In the genomic region with DNA sequence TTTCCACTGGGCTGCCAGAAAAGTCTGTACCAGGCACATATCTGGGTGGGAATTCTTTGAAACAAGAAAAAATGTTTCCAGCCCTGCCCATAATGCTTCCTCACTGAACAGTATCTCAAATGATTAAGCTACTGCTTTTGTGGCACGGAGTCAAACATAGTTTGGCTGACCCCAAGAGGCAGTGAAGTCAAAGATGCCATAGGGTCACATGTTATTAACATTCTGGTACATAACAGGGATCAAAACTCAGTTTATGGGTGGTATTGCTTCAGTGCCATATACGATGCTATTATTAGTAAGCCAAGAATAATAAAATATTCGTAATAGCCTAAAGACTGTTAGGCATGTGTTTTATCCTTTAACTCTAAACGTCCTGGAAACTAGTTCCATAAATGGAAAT, we compare ENCODE assay signal across 12 cellular contexts.
DNase-seq lines count a peak whose midpoint lies in the region; TF ChIP-seq lines count a peak whose summit lies in the region.
"Had no signal": no experiment of that assay in that cellular context is flagged by ENCODE, and none has a peak within 500 bp of the region (broad histone marks: within the 10 kb centered on the region; RNA-seq: fewer than 3 reads in every experiment).

No MANE protein-coding gene starts in this region.

- H3K9me3 ChIP-seq in PC-9 (ENCODE audit: insufficient read depth, low read depth): no peaks in the 10 kb centered on the region; the same call in 1 of the 2 replicates
- no peaks in the 10 kb centered on the region for H3K9me3 ChIP-seq in muscle layer of colon (ENCODE audit: low read length)
- H3K9me3 ChIP-seq in MM.1S (replicated peaks; ENCODE audit: insufficient read depth, low read length): no peaks in the 10 kb centered on the region

- TF ChIP-seq CTCF in PC-9 (conservative IDR thresholded peaks at IDR 0.05) (no peak), epithelial cell of proximal tubule (conservative IDR thresholded peaks at IDR 0.05; ENCODE audit: low read depth, low read length) (no peak), MM.1S (IDR thresholded peaks at IDR 0.05; ENCODE audit: low read length) (no peak), GM13977 (IDR thresholded peaks at IDR 0.05; ENCODE audit: extremely low read depth, insufficient read depth, missing control alignments) (no peak)

- peak; percentile 87 for DNase-seq in A172 (ENCODE audit: low spot score)
- peak in 1 of 2 experiments; percentile 25 for DNase-seq in PC-9
- DNase-seq in epithelial cell of proximal tubule (ENCODE audit: low read depth): peak; percentile 52
- no peak for DNase-seq in MM.1S
- no peak for DNase-seq in NCI-H1417 treated with DMSO at 0.1 percent for 48 hours (lab: John Stamatoyannopoulos, UW)
- no peak for DNase-seq in mesenteric fat pad (ENCODE audit: low spot score)
- DNase-seq in GM13977 (ENCODE audit: low spot score): no peak
- DNase-seq: 8988T; activated CD4-positive, CD25-positive, alpha-beta regulatory T cell; NCI-H526 treated with DMSO at 0.1 percent for 48 hours; stimulated activated CD4-positive, alpha-beta T cell treated with anti-CD3 and anti-CD28 coated beads, Interleukin-4, amount 100 ng/mL, for 4 hours had no signal

- peak overlapping the region; percentile 2; the same call in 1 of the 2 replicates for H3K4me2 ChIP-seq in PC-9
- no peak overlapping the region for H3K4me2 ChIP-seq in MM.1S (ENCODE audit: low read depth, low read length)

- H3K4me1 ChIP-seq in PC-9 (replicated peaks; ENCODE audit: insufficient read depth) (peaks cover 75% of the 10 kb centered on the region), muscle layer of colon (ENCODE audit: insufficient read depth, low read length) (peaks cover 59% of the 10 kb centered on the region), MM.1S (ENCODE audit: low read length) (no peaks in the 10 kb centered on the region; the same call in 1 of the 2 replicates)

- H3K36me3 ChIP-seq in PC-9 (ENCODE audit: low read depth) (peaks cover 36% of the 10 kb centered on the region), muscle layer of colon (ENCODE audit: insufficient read depth, low read length) (no peaks in the 10 kb centered on the region), MM.1S (replicated peaks; ENCODE audit: insufficient read depth, low read length) (no peaks in the 10 kb centered on the region)

- intact Hi-C loops in PC-9 (cut with micrococcal nuclease; ENCODE audit: unreplicated experiment): no loop called here

- in situ Hi-C loops in GM13977 (cut with MboI; ENCODE audit: low pct_unique_long_range_greater_than_20kb, low sequenced_read_pairs, unreplicated experiment): no loop called here

- H3K9ac ChIP-seq in muscle layer of colon (ENCODE audit: low read length) (no peak overlapping the region), MM.1S (ENCODE audit: low read length) (no peak overlapping the region)

- CTCF ChIA-PET in PC-9 (lab: Charles Lee): interaction anchor here (0.5 to 1.1 kb wide), 2 partner anchors 26 to 133 kb away, joined by 3 to 4 read pairs; no protein-coding TSS in a partner anchor

- H4K20me1 ChIP-seq in PC-9 (ENCODE audit: insufficient read depth): no peaks in the 10 kb centered on the region
- no peaks in the 10 kb centered on the region for H4K20me1 ChIP-seq in MM.1S (ENCODE audit: insufficient read depth, low read length)

- H3K27me3 ChIP-seq in PC-9 (ENCODE audit: insufficient read depth, low read depth) (no peaks in the 10 kb centered on the region), muscle layer of colon (ENCODE audit: control insufficient read depth in 1 of 2, insufficient read depth in 2 of 2, low read length in 2 of 2) (no peaks in the 10 kb centered on the region), MM.1S (replicated peaks; ENCODE audit: insufficient read depth, low read length) (no peaks in the 10 kb centered on the region)

- peaks cover 26% of the 10 kb centered on the region for H3K79me2 ChIP-seq in PC-9 (ENCODE audit: low read depth)
- H3K79me2 ChIP-seq in MM.1S (ENCODE audit: low read length): no peaks in the 10 kb centered on the region

- H3F3A ChIP-seq in PC-9 (ENCODE audit: insufficient read depth, low read depth) (peaks cover 20% of the 10 kb centered on the region), MM.1S (ENCODE audit: insufficient read depth, low read length) (no peaks in the 10 kb centered on the region)

- BruUV-seq in PC-9 (replicated peaks; lab: Mats Ljungman, UMichigan): no TSS peak

- H3K27ac ChIP-seq in PC-9: peak overlapping the region; percentile 42; the same call in 1 of the 2 replicates
- peak overlapping the region; percentile 70 for H3K27ac ChIP-seq in muscle layer of colon (ENCODE audit: low read depth, low read length)
- no peak overlapping the region for H3K27ac ChIP-seq in MM.1S (ENCODE audit: low read length)

- H2AFZ ChIP-seq in PC-9 (no peak overlapping the region), MM.1S (ENCODE audit: low read length) (no peak overlapping the region)

- POLR2A ChIA-PET in PC-9 (lab: Charles Lee; ENCODE audit: unreplicated experiment): interaction anchor here (0.5 to 0.8 kb wide), 3 partner anchors 52 to 179 kb away, joined by 3 to 7 read pairs (median 6); no protein-coding TSS in a partner anchor

- H3K9me2 ChIP-seq in PC-9 (ENCODE audit: insufficient read depth) (no peaks in the 10 kb centered on the region), MM.1S (replicated peaks; ENCODE audit: insufficient read depth, low read length) (no peaks in the 10 kb centered on the region)

- H3K4me3 ChIP-seq in PC-9 (no peak overlapping the region), epithelial cell of proximal tubule (ENCODE audit: low read depth, low read length) (no peak overlapping the region), muscle layer of colon (ENCODE audit: low read depth in 1 of 2, low read length in 2 of 2) (no peak overlapping the region), MM.1S (ENCODE audit: low read length) (no peak overlapping the region)

Comparison
In these comparisons a context has a peak if more than half of its experiments do, and no peak if none do; other contexts are left out.
1. DNase-seq: peak in A172 (single experiment) and epithelial cell of proximal tubule (single experiment); none in MM.1S (single experiment), NCI-H1417 treated with DMSO at 0.1 percent for 48 hours (single experiment), mesenteric fat pad (single experiment) and GM13977 (single experiment).